ENCODE assay signal across 21 cellular contexts in the genomic region with DNA sequence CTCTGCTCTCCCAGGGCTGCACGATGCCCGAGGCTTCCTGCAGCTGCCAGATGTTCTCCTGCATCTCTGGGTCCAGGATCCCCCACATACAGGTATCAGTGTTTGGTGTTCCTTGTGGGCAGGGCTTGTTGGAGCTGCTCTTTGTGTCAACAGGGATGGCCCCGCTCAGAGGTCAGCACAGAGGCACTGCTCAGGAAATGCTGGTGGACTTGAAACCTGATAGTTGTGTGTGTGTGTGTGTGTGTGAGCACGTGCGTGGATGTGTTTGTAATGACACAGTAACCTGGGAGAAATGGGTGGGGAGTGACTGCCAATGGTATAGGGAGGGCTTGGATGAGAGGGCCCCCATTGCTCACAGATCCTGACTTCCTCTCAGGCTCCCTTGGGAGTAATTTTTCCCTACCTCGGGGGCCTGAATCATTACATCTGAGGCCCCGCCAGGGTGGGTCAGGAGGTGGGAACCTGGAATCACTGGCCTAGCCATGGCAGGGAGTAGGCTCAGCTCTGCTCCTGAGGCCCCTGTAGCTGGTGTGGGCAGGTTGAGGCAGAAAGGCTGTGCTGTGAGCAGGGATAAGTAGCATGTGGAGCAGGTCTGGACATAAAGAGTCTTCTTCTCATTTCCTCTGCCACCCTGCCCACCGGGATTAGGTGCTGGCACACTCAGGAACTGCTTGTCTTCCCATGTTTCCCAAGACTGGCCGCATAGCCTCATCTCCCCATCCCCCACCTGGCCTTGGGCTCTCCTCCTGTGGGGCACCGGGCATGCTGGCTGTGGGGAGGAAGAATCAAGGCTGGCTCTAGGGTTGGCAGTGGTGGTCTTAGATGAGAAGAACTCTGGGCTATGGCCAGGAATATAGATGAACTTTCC. TPM values are rescaled to one million over a fixed set of nuclear protein-coding genes. Genes with fewer than 3 reads are reported as not detected.
DNase-seq lines count a peak whose midpoint lies in the region; ATAC-seq, FAIRE-seq and TF ChIP-seq lines count a peak whose summit lies in the region.
"Had no signal": no experiment of that assay in that cellular context is flagged by ENCODE, and none has a peak within 500 bp of the region (broad histone marks: within the 10 kb centered on the region; RNA-seq: fewer than 3 reads in every experiment).

No MANE protein-coding gene starts in this region.

- H3K36me3 Mint-ChIP-seq in natural killer cell = no peaks in the 10 kb centered on the region
- H3K36me3 Mint-ChIP-seq in natural killer cell treated with Interleukin-12 subunit alpha and Interleukin-12 subunit beta and Interleukin-15 and Interleukin-18, amount 100 ng/mL, for 72 hours = no peaks in the 10 kb centered on the region
- H3K36me3 Mint-ChIP-seq in effector memory CD8-positive, alpha-beta T cell (ENCODE audit: insufficient read depth) = peaks cover 5% of the 10 kb centered on the region
- H3K36me3 Mint-ChIP-seq: activated naive CD8-positive, alpha-beta T cell had no signal

- no peak for TF ChIP-seq RAD21 in HepG2 (CRISPR knock-in tag; IDR thresholded peaks at IDR 0.05)

- TF ChIP-seq EP300 in HepG2 (IDR thresholded peaks at IDR 0.05; ENCODE audit: low read depth in 2 of 2, low read length in 2 of 2) = no peak
- TF ChIP-seq EP300 in HepG2 (CRISPR knock-in tag; IDR thresholded peaks at IDR 0.05; ENCODE audit: borderline replicate concordance) = no peak

- H3K4me3 ChIP-seq in bronchial epithelial cell (ENCODE audit: low read depth, low read length) = no peak overlapping the region
- H3K4me3 ChIP-seq in HepG2 (replicated peaks in 1 of 3; ENCODE audit: insufficient read depth in 1 of 3, low read depth in 2 of 3, low read length in 3 of 3) = peak overlapping the region in 1 of 3 experiments; percentile 28; a peak in 2 of 6 replicates
- H3K4me3 ChIP-seq: GM12878, hepatocyte, lower lobe of right lung, thoracic aorta had no signal

- H3K9me3 Mint-ChIP-seq in natural killer cell = no peaks in the 10 kb centered on the region
- H3K9me3 Mint-ChIP-seq in natural killer cell treated with Interleukin-12 subunit alpha and Interleukin-12 subunit beta and Interleukin-15 and Interleukin-18, amount 100 ng/mL, for 72 hours = no peaks in the 10 kb centered on the region
- no peaks in the 10 kb centered on the region for H3K9me3 Mint-ChIP-seq in effector memory CD8-positive, alpha-beta T cell
- H3K9me3 Mint-ChIP-seq: activated T-helper 17 cell treated with anti-CD3 and anti-CD28 coated beads, Interleukin-2, amount 50 U/mL, for 72 hours; dendritic cell treated with granulocyte-macrophage colony-stimulating factor and Interleukin-4, amounts not matched to agents 40 ng/mL and 50 ng/mL, for 4 days had no signal

- H2AFZ ChIP-seq in HepG2 (ENCODE audit: low read length) = no peak overlapping the region
- H2AFZ ChIP-seq: hepatocyte, parathyroid adenoma had no signal

- in situ Hi-C loops in HepG2 (cut with HindIII; ENCODE audit: extremely low pct_ligation_motif_present, low pct_unique_long_range_greater_than_20kb) = loop anchor here (5.0 to 10.0 kb wide), 5 partner anchors 208 to 558 kb away; no protein-coding TSS in a partner anchor

- no peak for TF ChIP-seq POLR2A in HepG2 (IDR thresholded peaks at IDR 0.05; ENCODE audit: insufficient read depth in 1 of 2, low read depth in 2 of 2, low read length in 2 of 2)

- POLR2A ChIA-PET in HepG2 (lab: Yijun Ruan, JAX) = no interaction called here

- DNase-seq in natural killer cell (no peak), bronchial epithelial cell (ENCODE audit: low read depth) (peak; percentile 52), HepG2 (ENCODE audit: low spot score) (peak; percentile 29), DMS79 treated with DMSO at 0.1 percent for 48 hours (lab: John Stamatoyannopoulos, UW) (no peak), NCI-H1092 (lab: John Stamatoyannopoulos, UW) (no peak)
- no peak for DNase-seq in natural killer cell treated with Interleukin-12 subunit alpha and Interleukin-12 subunit beta and Interleukin-15 and Interleukin-18, amount 100 ng/mL, for 72 hours (ENCODE audit: low spot score)
- DNase-seq in effector memory CD8-positive, alpha-beta T cell = no peak
- DNase-seq: activated CD8-positive, alpha-beta T cell treated with anti-CD3 and anti-CD28 coated beads, Interleukin-2, amount 10 ng/mL, durations not matched to agents 7 days and 5 days; DMS 273 treated with DMSO at 0.1 percent for 48 hours; lower lobe of right lung; NCI-H510A; stimulated activated naive CD4-positive, alpha-beta T cell had no signal

- H3K9me3 ChIP-seq in HepG2 (ENCODE audit: low read length) = no peaks in the 10 kb centered on the region
- H3K9me3 ChIP-seq: lower lobe of right lung, thoracic aorta had no signal

- peaks cover 4 to 14% of the 10 kb centered on the region in 2 donors for H3K27me3 Mint-ChIP-seq in natural killer cell (ENCODE audit: low read depth in 2 of 2)
- H3K27me3 Mint-ChIP-seq in natural killer cell treated with Interleukin-12 subunit alpha and Interleukin-12 subunit beta and Interleukin-15 and Interleukin-18, amount 100 ng/mL, for 72 hours = peaks cover 0 to 7% of the 10 kb centered on the region in 2 donors
- no peaks in the 10 kb centered on the region for H3K27me3 Mint-ChIP-seq in effector memory CD8-positive, alpha-beta T cell
- H3K27me3 Mint-ChIP-seq: activated naive CD8-positive, alpha-beta T cell; activated T-helper 17 cell treated with anti-CD3 and anti-CD28 coated beads, Interleukin-2, amount 50 U/mL, for 72 hours had no signal

- peak; percentile 28 for FAIRE-seq in bronchial epithelial cell (lab: Jason Lieb, UNC)
- peak; percentile 52 for FAIRE-seq in HepG2 (lab: Jason Lieb, UNC)
- FAIRE-seq: GM12878, H54 had no signal

- H3K79me2 ChIP-seq in HepG2 (ENCODE audit: insufficient read depth, low read length) = no peaks in the 10 kb centered on the region

- no peaks in the 10 kb centered on the region for H3K36me3 ChIP-seq in bronchial epithelial cell (ENCODE audit: control insufficient read depth, insufficient read depth, low read length)
- no peaks in the 10 kb centered on the region for H3K36me3 ChIP-seq in HepG2 (replicated peaks in 1 of 2; ENCODE audit: control insufficient read depth in 1 of 2, insufficient read depth in 2 of 2, low read length in 2 of 2)
- H3K36me3 ChIP-seq: lower lobe of right lung, thoracic aorta had no signal

- peaks cover 5 to 29% of the 10 kb centered on the region in 2 donors for H3K4me1 Mint-ChIP-seq in natural killer cell
- peaks cover 0 to 11% of the 10 kb centered on the region in 2 donors for H3K4me1 Mint-ChIP-seq in natural killer cell treated with Interleukin-12 subunit alpha and Interleukin-12 subunit beta and Interleukin-15 and Interleukin-18, amount 100 ng/mL, for 72 hours (ENCODE audit: low read depth in 2 of 2)
- H3K4me1 Mint-ChIP-seq in effector memory CD8-positive, alpha-beta T cell (ENCODE audit: low read depth in 2 of 2) = peaks cover 11 to 12% of the 10 kb centered on the region in 2 donors

- ATAC-seq in natural killer cell (no peak), HepG2 (peak; percentile 15; the same call in 2 of the 3 replicates), HG02885 (IDR thresholded peaks at IDR 0.05; ENCODE audit: poor library complexity, unreplicated experiment) (no peak)
- ATAC-seq in natural killer cell treated with Interleukin-12 subunit alpha and Interleukin-12 subunit beta and Interleukin-15 and Interleukin-18, amount 100 ng/mL, for 72 hours = no peak
- ATAC-seq in effector memory CD8-positive, alpha-beta T cell (replicated peaks) = no peak
- ATAC-seq: activated CD8-positive, alpha-beta T cell treated with anti-CD3 and anti-CD28 coated beads, Interleukin-2, amount 10 ng/mL, durations not matched to agents 7 days and 5 days; activated T-helper 17 cell treated with anti-CD3 and anti-CD28 coated beads, Interleukin-2, amount 50 U/mL, for 72 hours; GM12878; lower lobe of right lung had no signal

- BruUV-seq in HepG2 (replicated peaks; lab: Mats Ljungman, UMichigan) = no TSS peak

- no peaks in the 10 kb centered on the region for H4K20me1 ChIP-seq in HepG2 (ENCODE audit: insufficient read depth, low read length)

- peak overlapping the region; percentile 31 for H3K4me3 Mint-ChIP-seq in natural killer cell
- H3K4me3 Mint-ChIP-seq in natural killer cell treated with Interleukin-12 subunit alpha and Interleukin-12 subunit beta and Interleukin-15 and Interleukin-18, amount 100 ng/mL, for 72 hours = no peak overlapping the region
- H3K4me3 Mint-ChIP-seq in effector memory CD8-positive, alpha-beta T cell = no peak overlapping the region
- H3K4me3 Mint-ChIP-seq: activated CD8-positive, alpha-beta T cell treated with anti-CD3 and anti-CD28 coated beads, Interleukin-2, amount 10 ng/mL, durations not matched to agents 7 days and 5 days; activated naive CD8-positive, alpha-beta T cell; activated T-helper 17 cell treated with anti-CD3 and anti-CD28 coated beads, Interleukin-2, amount 50 U/mL, for 72 hours; dendritic cell treated with granulocyte-macrophage colony-stimulating factor and Interleukin-4, amounts not matched to agents 40 ng/mL and 50 ng/mL, for 4 days had no signal

- H3K4me2 ChIP-seq in HepG2 (ENCODE audit: low read depth, low read length) = peak overlapping the region; percentile 39; the same call in 1 of the 2 replicates
- H3K4me2 ChIP-seq: hepatocyte had no signal

- no peak overlapping the region for H3K27ac ChIP-seq in HepG2 (ENCODE audit: extremely low read length, insufficient read depth, low read length)
- H3K27ac ChIP-seq: hepatocyte, lower lobe of right lung, parathyroid adenoma, thoracic aorta had no signal

- no peak overlapping the region for H3K9ac ChIP-seq in HepG2 (ENCODE audit: insufficient read depth, low read depth, low read length)
- H3K9ac ChIP-seq: parathyroid adenoma had no signal

- TF ChIP-seq CTCF in natural killer cell (IDR thresholded peaks at IDR 0.05) (no peak), bronchial epithelial cell (IDR thresholded peaks at IDR 0.05; ENCODE audit: insufficient read depth, low read length, severe bottlenecking) (no peak), HepG2 (CRISPR knock-in tag; IDR thresholded peaks at IDR 0.05) (no peak)

- H3K27me3 ChIP-seq in bronchial epithelial cell (ENCODE audit: control insufficient read depth, insufficient read depth, low read length) = no peaks in the 10 kb centered on the region
- H3K27me3 ChIP-seq in HepG2 (ENCODE audit: control insufficient read depth in 1 of 2, insufficient read depth in 2 of 2, low read length in 2 of 2) = no peaks in the 10 kb centered on the region
- H3K27me3 ChIP-seq: hepatocyte had no signal

- WGBS in HepG2 (ENCODE audit: low lambda C conversion rate) = 0% methylated on average over 2 of the region's 10 CpGs

- intact Hi-C loops in natural killer cell (cut with micrococcal nuclease) = no loop called here
- intact Hi-C loops in HepG2 (cut with micrococcal nuclease; ENCODE audit: unreplicated experiment) = no loop called here

- no peak overlapping the region for H3K27ac Mint-ChIP-seq in natural killer cell
- no peak overlapping the region for H3K27ac Mint-ChIP-seq in natural killer cell treated with Interleukin-12 subunit alpha and Interleukin-12 subunit beta and Interleukin-15 and Interleukin-18, amount 100 ng/mL, for 72 hours
- H3K27ac Mint-ChIP-seq in effector memory CD8-positive, alpha-beta T cell = no peak overlapping the region
- H3K27ac Mint-ChIP-seq: activated CD8-positive, alpha-beta T cell treated with anti-CD3 and anti-CD28 coated beads, Interleukin-2, amount 10 ng/mL, durations not matched to agents 7 days and 5 days; activated naive CD8-positive, alpha-beta T cell; activated T-helper 17 cell treated with anti-CD3 and anti-CD28 coated beads, Interleukin-2, amount 50 U/mL, for 72 hours; dendritic cell treated with granulocyte-macrophage colony-stimulating factor and Interleukin-4, amounts not matched to agents 40 ng/mL and 50 ng/mL, for 4 days had no signal

- H3K4me1 ChIP-seq in HepG2 (ENCODE audit: insufficient read depth, low read length) = peaks cover 26% of the 10 kb centered on the region
- H3K4me1 ChIP-seq: parathyroid adenoma had no signal

- CTCF ChIA-PET in HepG2 (lab: Yijun Ruan, JAX; ENCODE audit: low intra/inter-chr PET ratio, low total read pairs) = no interaction called here

RNA-seq across cellular contexts. Expression of gene EFNB1, which starts 2.5 kb away (rescaled TPM):
- 1 to 10 TPM; 3.2 to 4.7 (median 3.3) TPM for total RNA-seq in natural killer cell
- 1 to 10 TPM; 3.4 to 3.9 TPM for total RNA-seq in natural killer cell treated with Interleukin-12 subunit alpha and Interleukin-12 subunit beta and Interleukin-15 and Interleukin-18, amount 100 ng/mL, for 72 hours
- total RNA-seq in bronchial epithelial cell = 117 and 159 TPM in 2 replicates
- total RNA-seq in HepG2 (2016; rRNA removed; fragmentation: Illumina TruSeq; extraction: Trizol) = 2.9 and 4.1 TPM in 2 replicates
- total RNA-seq in HepG2 (2016; cell fraction: cytosol; rRNA removed; fragmentation: Illumina TruSeq; extraction: Trizol; ENCODE audit: low read depth) = 0.18 and 0.30 TPM in 2 replicates
- total RNA-seq in HepG2 (2016; cell fraction: insoluble cytoplasmic fraction; rRNA removed; fragmentation: Illumina TruSeq; extraction: Trizol) = 2.9 and 4.4 TPM in 2 replicates
- 1.1 and 1.5 TPM in 2 replicates for total RNA-seq in HepG2 (2016; cell fraction: membrane; rRNA removed; fragmentation: Illumina TruSeq; extraction: Trizol)
- total RNA-seq in HepG2 (2016; cell fraction: nucleus; rRNA removed; fragmentation: Illumina TruSeq; extraction: Trizol) = 2.9 and 3.3 TPM in 2 replicates
- 4.0 and 4.8 TPM in 2 replicates for polyA plus RNA-seq in HepG2 (2011; rRNA removed)
- 4.1 and 5.7 TPM in 2 replicates for polyA plus RNA-seq in HepG2 (2011; cell fraction: cytosol; rRNA removed)
- 2.7 TPM in 2 replicates for polyA plus RNA-seq in HepG2 (2011; cell fraction: nucleus; rRNA removed)
- polyA plus RNA-seq in HepG2 (2012) = 2.0 and 2.2 TPM in 2 replicates
- 0.27 and 0.29 TPM in 2 replicates for polyA plus RNA-seq in HepG2 (2016; cell fraction: cytosol; fragmentation: Illumina TruSeq; extraction: Trizol; ENCODE audit: low read depth)
- polyA plus RNA-seq in HepG2 (2016; cell fraction: insoluble cytoplasmic fraction; fragmentation: Illumina TruSeq; extraction: Trizol; ENCODE audit: low read depth) = 3.2 and 3.3 TPM in 2 replicates
- 0.80 and 0.81 TPM in 2 replicates for polyA plus RNA-seq in HepG2 (2016; cell fraction: membrane; fragmentation: Illumina TruSeq; extraction: Trizol; ENCODE audit: low read depth)
- polyA plus RNA-seq in HepG2 (2016; cell fraction: nucleus; fragmentation: Illumina TruSeq; extraction: Trizol; ENCODE audit: insufficient read depth, low read depth) = 4.7 and 5.3 TPM in 2 replicates
- polyA minus RNA-seq in HepG2 (2011; rRNA and poly(A)+ RNA removed; ENCODE audit: low replicate concordance) = 4.5 and 5.5 TPM in 2 replicates
- 2.8 and 3.1 TPM in 2 replicates for polyA minus RNA-seq in HepG2 (2011; cell fraction: cytosol; rRNA and poly(A)+ RNA removed)
- polyA minus RNA-seq in HepG2 (2011; cell fraction: nucleus; rRNA and poly(A)+ RNA removed) = 0.90 and 1.5 TPM in 2 replicates

Comparison
In these comparisons a context has a peak if more than half of its experiments do, and no peak if none do; other contexts are left out.
1. DNase-seq: peak in bronchial epithelial cell (single experiment) and HepG2 (single experiment); none in natural killer cell (single experiment), natural killer cell treated with Interleukin-12 subunit alpha and Interleukin-12 subunit beta and Interleukin-15 and Interleukin-18, amount 100 ng/mL, for 72 hours (single experiment), DMS79 treated with DMSO at 0.1 percent for 48 hours (single experiment), NCI-H1092 (single experiment) and effector memory CD8-positive, alpha-beta T cell (0 of 3).
2. RNA of gene EFNB1, which starts 2.5 kb away (total RNA-seq): 117 to 159 TPM in bronchial epithelial cell; 0.18 to 4.4 TPM in HepG2, 3.4 to 3.9 TPM in natural killer cell treated with Interleukin-12 subunit alpha and Interleukin-12 subunit beta and Interleukin-15 and Interleukin-18, amount 100 ng/mL, for 72 hours and 3.2 to 4.7 TPM in natural killer cell; every median in the first group is over 10 times any median in the second.